ENCODE assay signal across 37 cellular contexts in genomic region chr6:37304766-37305165, GRCh38. TPM values are rescaled to one million over a fixed set of nuclear protein-coding genes. Genes with fewer than 3 reads are reported as not detected.
"Had no signal": no experiment of that assay in that cellular context is flagged by ENCODE, and none has a peak within 500 bp of the region (broad histone marks: within the 10 kb centered on the region; RNA-seq: fewer than 3 reads in every experiment).

No MANE protein-coding gene starts in this region.

- H3K4me1 Mint-ChIP-seq: activated naive CD4-positive, alpha-beta T cell treated with anti-CD3 and anti-CD28 coated beads, Interleukin-2, amount 50 U/mL, for 24 hours; activated naive CD8-positive, alpha-beta T cell treated with anti-CD3 and anti-CD28 coated beads, Interleukin-2, amount 50 U/mL, for 24 hours; central memory CD8-positive, alpha-beta T cell; T-cell had no signal

- H3K4me3 Mint-ChIP-seq: activated B cell treated with CpG ODN at 0.5 μM for 24 hours; activated naive CD4-positive, alpha-beta T cell treated with anti-CD3 and anti-CD28 coated beads for 36 hours; activated naive CD4-positive, alpha-beta T cell treated with anti-CD3 and anti-CD28 coated beads, Interleukin-2, amount 50 U/mL, for 24 hours; activated naive CD8-positive, alpha-beta T cell treated with anti-CD3 and anti-CD28 coated beads for 36 hours; activated naive CD8-positive, alpha-beta T cell treated with anti-CD3 and anti-CD28 coated beads, Interleukin-2, amount 50 U/mL, for 24 hours; activated T-helper 1 cell treated with anti-CD3 and anti-CD28 coated beads, Interleukin-12 subunit alpha, Interleukin-12 subunit beta, Interleukin-2, Interleukin-4 antibody, amounts not matched to agents 30 ng/mL and 10 ng/mL and 1 ng/mL, durations not matched to agents 14 hours and 24 hours and 36 hours; brain; central memory CD8-positive, alpha-beta T cell; dendritic cell treated with granulocyte-macrophage colony-stimulating factor and Interleukin-4, amounts not matched to agents 40 ng/mL and 50 ng/mL, for 4 days; endodermal cell; T-cell; T-helper 1 cell treated with Interleukin-12 subunit alpha and Interleukin-12 subunit beta and Interleukin-4 antibody, amounts not matched to agents 30 μg/mL and 1 μg/mL, for 36 hours; T-helper 2 cell treated with Interferon-gamma antibody and Interleukin-4, amounts not matched to agents 5 μg/mL and 100 μg/mL, for 36 hours had no signal

- DNase-seq: activated B cell treated with CpG ODN at 0.5 μM for 24 hours; activated CD4-positive, alpha-beta T cell treated with anti-CD3 and anti-CD28 coated beads for 48 hours; activated CD4-positive, alpha-beta T cell treated with anti-CD3 and anti-CD28 coated beads, Interleukin-2, amount 50 U/mL, for 1 hour; activated CD4-positive, alpha-beta T cell treated with anti-CD3 and anti-CD28 coated beads, Interleukin-2, amount 50 U/mL, for 48 hours; activated CD8-positive, alpha-beta memory T cell treated with anti-CD3 and anti-CD28 coated beads, Interleukin-2, amount 50 U/mL, for 4 hours; activated effector memory CD4-positive, alpha-beta T cell treated with anti-CD3 and anti-CD28 coated beads, Interleukin-2, amount 50 U/mL, for 16 hours; activated naive CD4-positive, alpha-beta T cell treated with anti-CD3 and anti-CD28 coated beads for 36 hours; activated naive CD8-positive, alpha-beta T cell treated with anti-CD3 and anti-CD28 coated beads for 36 hours; activated naive CD8-positive, alpha-beta T cell treated with anti-CD3 and anti-CD28 coated beads, Interleukin-2, amount 50 U/mL, for 24 hours; activated T-cell treated with anti-CD3 and anti-CD28 coated beads, Interleukin-2, amount 50 U/mL, for 1 hour; activated T-cell treated with anti-CD3 and anti-CD28 coated beads, Interleukin-2, amount 50 U/mL, for 48 hours; adrenal gland; dorsolateral prefrontal cortex; effector memory CD4-positive, alpha-beta T cell; endodermal cell; erythroblast; foreskin keratinocyte; gastrocnemius medialis; glutamatergic neuron; heart right ventricle; SW 1271; T-cell; T1000; WERI-Rb-1 had no signal

- H3K4me1 ChIP-seq: breast epithelium, foreskin keratinocyte had no signal

- H3K27me3 Mint-ChIP-seq: activated B cell treated with CpG ODN at 0.5 μM for 24 hours; activated naive CD4-positive, alpha-beta T cell treated with anti-CD3 and anti-CD28 coated beads, Interleukin-2, amount 50 U/mL, for 24 hours; activated naive CD8-positive, alpha-beta T cell treated with anti-CD3 and anti-CD28 coated beads for 36 hours; activated naive CD8-positive, alpha-beta T cell treated with anti-CD3 and anti-CD28 coated beads, Interleukin-2, amount 50 U/mL, for 24 hours; brain; central memory CD8-positive, alpha-beta T cell; dendritic cell treated with granulocyte-macrophage colony-stimulating factor and Interleukin-4, amounts not matched to agents 40 ng/mL and 50 ng/mL, for 4 days; T-cell had no signal

- ATAC-seq: gastrocnemius medialis, heart right ventricle, T-cell had no signal

- H3K36me3 ChIP-seq: breast epithelium, cardiac muscle cell had no signal

- H3K9me3 ChIP-seq: adrenal gland, ascending aorta, breast epithelium, esophagus muscularis mucosa, gastrocnemius medialis, heart right ventricle had no signal

- H3K4me3 ChIP-seq: adrenal gland, ascending aorta, breast epithelium, cardiac muscle cell, coronary artery, dorsolateral prefrontal cortex, esophagus muscularis mucosa, gastrocnemius medialis, heart right ventricle had no signal

- H3K27me3 ChIP-seq: adrenal gland, ascending aorta, breast epithelium, cardiac muscle cell, dorsolateral prefrontal cortex, esophagus muscularis mucosa, foreskin keratinocyte, gastrocnemius medialis, heart right ventricle had no signal

- H3K27ac ChIP-seq: adrenal gland, ascending aorta, breast epithelium, cardiac muscle cell, coronary artery, esophagus muscularis mucosa, foreskin keratinocyte, gastrocnemius medialis, heart right ventricle, WERI-Rb-1 had no signal

- H3K27ac Mint-ChIP-seq: activated B cell treated with CpG ODN at 0.5 μM for 24 hours; activated naive CD4-positive, alpha-beta T cell treated with anti-CD3 and anti-CD28 coated beads for 36 hours; activated naive CD4-positive, alpha-beta T cell treated with anti-CD3 and anti-CD28 coated beads, Interleukin-2, amount 50 U/mL, for 24 hours; activated naive CD8-positive, alpha-beta T cell treated with anti-CD3 and anti-CD28 coated beads for 36 hours; activated naive CD8-positive, alpha-beta T cell treated with anti-CD3 and anti-CD28 coated beads, Interleukin-2, amount 50 U/mL, for 24 hours; activated T-helper 1 cell treated with anti-CD3 and anti-CD28 coated beads, Interleukin-12 subunit alpha, Interleukin-12 subunit beta, Interleukin-2, Interleukin-4 antibody, amounts not matched to agents 30 ng/mL and 10 ng/mL and 1 ng/mL, durations not matched to agents 14 hours and 24 hours and 36 hours; activated T-helper 2 cell treated with anti-CD3 and anti-CD28 coated beads, Interferon-gamma antibody, Interleukin-2, Interleukin-4, amounts not matched to agents 10 μg/mL and 5 μg/mL and 100 μg/mL, durations not matched to agents 14 hours and 24 hours and 36 hours; dendritic cell treated with granulocyte-macrophage colony-stimulating factor and Interleukin-4, amounts not matched to agents 40 ng/mL and 50 ng/mL, for 4 days; endodermal cell; T-cell; T-helper 1 cell treated with Interleukin-12 subunit alpha and Interleukin-12 subunit beta and Interleukin-4 antibody, amounts not matched to agents 30 μg/mL and 1 μg/mL, for 36 hours; T-helper 2 cell treated with Interferon-gamma antibody and Interleukin-4, amounts not matched to agents 5 μg/mL and 100 μg/mL, for 36 hours had no signal

- H3K9me3 Mint-ChIP-seq: activated B cell treated with CpG ODN at 0.5 μM for 24 hours; activated naive CD4-positive, alpha-beta T cell treated with anti-CD3 and anti-CD28 coated beads for 36 hours; activated naive CD4-positive, alpha-beta T cell treated with anti-CD3 and anti-CD28 coated beads, Interleukin-2, amount 50 U/mL, for 24 hours; activated naive CD8-positive, alpha-beta T cell treated with anti-CD3 and anti-CD28 coated beads for 36 hours; activated naive CD8-positive, alpha-beta T cell treated with anti-CD3 and anti-CD28 coated beads, Interleukin-2, amount 50 U/mL, for 24 hours; activated T-helper 1 cell treated with anti-CD3 and anti-CD28 coated beads, Interleukin-12 subunit alpha, Interleukin-12 subunit beta, Interleukin-2, Interleukin-4 antibody, amounts not matched to agents 30 ng/mL and 10 ng/mL and 1 ng/mL, durations not matched to agents 14 hours and 24 hours and 36 hours; activated T-helper 2 cell treated with anti-CD3 and anti-CD28 coated beads, Interferon-gamma antibody, Interleukin-2, Interleukin-4, amounts not matched to agents 10 μg/mL and 5 μg/mL and 100 μg/mL, durations not matched to agents 14 hours and 24 hours and 36 hours; brain; central memory CD8-positive, alpha-beta T cell; dendritic cell treated with granulocyte-macrophage colony-stimulating factor and Interleukin-4, amounts not matched to agents 40 ng/mL and 50 ng/mL, for 4 days; endodermal cell; T-cell; T-helper 1 cell treated with Interleukin-12 subunit alpha and Interleukin-12 subunit beta and Interleukin-4 antibody, amounts not matched to agents 30 μg/mL and 1 μg/mL, for 36 hours; T-helper 2 cell treated with Interferon-gamma antibody and Interleukin-4, amounts not matched to agents 5 μg/mL and 100 μg/mL, for 36 hours had no signal

RNA-seq across cellular contexts. Expression of gene TMEM217, which starts 46.8 kb away (rescaled TPM):
- total RNA-seq: ascending aorta had no signal
